ENCODE assay signal across 11 cellular contexts in the genomic region with DNA sequence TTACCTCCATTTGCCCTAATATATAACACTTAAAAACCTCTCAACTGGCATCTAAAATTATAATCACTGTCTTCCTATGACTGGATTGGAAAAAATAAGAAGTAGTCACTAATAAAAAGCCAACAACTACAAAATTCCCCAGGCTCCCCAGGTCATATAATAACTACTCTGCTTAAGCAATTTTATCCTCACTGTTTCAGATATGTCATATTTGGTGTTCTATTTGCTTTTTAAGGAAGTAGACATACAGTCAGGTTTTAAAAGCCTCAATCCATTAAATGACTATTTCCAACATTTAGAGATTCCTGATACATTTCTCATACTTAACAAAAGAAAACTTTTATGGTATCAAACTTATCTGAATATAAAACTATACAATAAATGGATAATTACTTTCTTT. TPM values are rescaled to one million over a fixed set of nuclear protein-coding genes. Genes with fewer than 3 reads are reported as not detected.
DNase-seq lines count a peak whose midpoint lies in the region; ATAC-seq and TF ChIP-seq lines count a peak whose summit lies in the region.
"Had no signal": no experiment of that assay in that cellular context is flagged by ENCODE, and none has a peak within 500 bp of the region (broad histone marks: within the 10 kb centered on the region; RNA-seq: fewer than 3 reads in every experiment).

No MANE protein-coding gene starts in this region.

- H3K36me3 ChIP-seq in Panc1 (ENCODE audit: control insufficient read depth, insufficient read depth, low read length) (peaks cover 12% of the 10 kb centered on the region), fibroblast of lung (ENCODE audit: control insufficient read depth, insufficient read depth, low read length) (no peaks in the 10 kb centered on the region), tibial nerve (peaks cover 0 to 16% (median 0%) of the 10 kb centered on the region in 3 donors)

- no peaks in the 10 kb centered on the region for H3K27me3 ChIP-seq in Panc1 (ENCODE audit: control insufficient read depth, insufficient read depth, low read length)
- no peaks in the 10 kb centered on the region for H3K27me3 ChIP-seq in fibroblast of lung (ENCODE audit: control insufficient read depth, insufficient read depth, low read length)
- H3K27me3 ChIP-seq in tibial nerve: no peaks in the 10 kb centered on the region
- H3K27me3 ChIP-seq: upper lobe of left lung had no signal

- no peak for DNase-seq in stimulated activated naive CD8-positive, alpha-beta T cell treated with anti-CD3 and anti-CD28 coated beads, Interleukin-15, Interleukin-2, amounts not matched to agents 100 U/mL and 50 U/mL, for 24 hours
- DNase-seq in Panc1 (ENCODE audit: low read depth, low spot score) (no peak), fibroblast of lung (ENCODE audit: low read depth in 2 of 2) (no peak), type B pancreatic cell (ENCODE audit: extremely low spot score, unreplicated experiment) (no peak), HuH-7.5 (ENCODE audit: low spot score) (no peak), tibial nerve (ENCODE audit: low spot score in 2 of 2) (no peak)
- DNase-seq in stimulated activated CD4-positive, alpha-beta T cell treated with anti-CD3 and anti-CD28 coated beads, Interleukin-2, amount 100 ng/mL, for 48 hours: no peak
- DNase-seq: activated CD8-positive, alpha-beta memory T cell treated with anti-CD3 and anti-CD28 coated beads, Interleukin-2, amount 50 U/mL, for 4 hours; DMS153; upper lobe of left lung had no signal

- peaks cover 61% of the 10 kb centered on the region for H3K4me1 Mint-ChIP-seq in stimulated activated naive CD8-positive, alpha-beta T cell treated with anti-CD3 and anti-CD28 coated beads, Interleukin-15, Interleukin-2, amounts not matched to agents 100 ng/mL and 50 ng/mL, for 24 hours (ENCODE audit: low read depth)
- peaks cover 34% of the 10 kb centered on the region for H3K4me1 Mint-ChIP-seq in type B pancreatic cell (ENCODE audit: unreplicated experiment)

- H3K27ac Mint-ChIP-seq in stimulated activated naive CD8-positive, alpha-beta T cell treated with anti-CD3 and anti-CD28 coated beads, Interleukin-15, Interleukin-2, amounts not matched to agents 100 ng/mL and 50 ng/mL, for 24 hours: peak overlapping the region; percentile 24
- H3K27ac Mint-ChIP-seq in type B pancreatic cell: no peak overlapping the region

- H3K4me3 ChIP-seq in Panc1 (ENCODE audit: low read depth in 2 of 2, low read length in 2 of 2) (peak overlapping the region in 1 of 2 experiments; percentile 96; a peak in 3 of 4 replicates), fibroblast of lung (replicated peaks in 1 of 4; ENCODE audit: control extremely low read depth in 1 of 4, insufficient read depth in 1 of 4, low read depth in 3 of 4, low read length in 4 of 4) (peak overlapping the region in 3 of 4 experiments; percentile 2 to 78 (median 70)), tibial nerve (no peak overlapping the region)

- H3K36me3 Mint-ChIP-seq in stimulated activated naive CD8-positive, alpha-beta T cell treated with anti-CD3 and anti-CD28 coated beads, Interleukin-15, Interleukin-2, amounts not matched to agents 100 ng/mL and 50 ng/mL, for 24 hours (ENCODE audit: low read depth): peaks cover 21% of the 10 kb centered on the region
- peaks cover 16% of the 10 kb centered on the region for H3K36me3 Mint-ChIP-seq in type B pancreatic cell

- H4K20me1 ChIP-seq in fibroblast of lung (ENCODE audit: control insufficient read depth, extremely low read depth, insufficient read depth, low read length): no peaks in the 10 kb centered on the region

- H3K4me1 ChIP-seq in Panc1 (ENCODE audit: control insufficient read depth, insufficient read depth, low read length) (peaks cover 23% of the 10 kb centered on the region), fibroblast of lung (ENCODE audit: control insufficient read depth, extremely low read depth, insufficient read depth, low read length) (peaks cover 2% of the 10 kb centered on the region), tibial nerve (peaks cover 0 to 60% (median 18%) of the 10 kb centered on the region in 4 donors)

- TSS peak; percentile 76 for BruUV-seq in Panc1 (replicated peaks; lab: Mats Ljungman, UMichigan)

- no peak for ATAC-seq in stimulated activated naive CD8-positive, alpha-beta T cell treated with anti-CD3 and anti-CD28 coated beads, Interleukin-15, Interleukin-2, amounts not matched to agents 100 U/mL and 50 U/mL, for 24 hours
- ATAC-seq in Panc1: no peak

- H3K4me3 Mint-ChIP-seq in stimulated activated naive CD8-positive, alpha-beta T cell treated with anti-CD3 and anti-CD28 coated beads, Interleukin-15, Interleukin-2, amounts not matched to agents 100 ng/mL and 50 ng/mL, for 24 hours: peak overlapping the region; percentile 99
- H3K4me3 Mint-ChIP-seq in type B pancreatic cell: peak overlapping the region; percentile 13

- H3K27me3 Mint-ChIP-seq in stimulated activated naive CD8-positive, alpha-beta T cell treated with anti-CD3 and anti-CD28 coated beads, Interleukin-15, Interleukin-2, amounts not matched to agents 100 ng/mL and 50 ng/mL, for 24 hours: no peaks in the 10 kb centered on the region
- H3K27me3 Mint-ChIP-seq in type B pancreatic cell: no peaks in the 10 kb centered on the region

- H3K9ac ChIP-seq in fibroblast of lung (ENCODE audit: insufficient read depth, low read length): no peak overlapping the region

- TF ChIP-seq EP300 in tibial nerve (IDR thresholded peaks at IDR 0.05): no peak

- TF ChIP-seq POLR2A in tibial nerve (IDR thresholded peaks at IDR 0.05): no peak

- CTCF ChIA-PET in Panc1 (lab: Charles Lee): interaction anchor here (0.5 kb wide), 1 partner anchor 297 kb away, joined by 3 read pairs; no protein-coding TSS in a partner anchor

- no peaks in the 10 kb centered on the region for H3K9me3 Mint-ChIP-seq in stimulated activated naive CD8-positive, alpha-beta T cell treated with anti-CD3 and anti-CD28 coated beads, Interleukin-15, Interleukin-2, amounts not matched to agents 100 ng/mL and 50 ng/mL, for 24 hours
- H3K9me3 Mint-ChIP-seq in type B pancreatic cell: no peaks in the 10 kb centered on the region

- no peak overlapping the region for H2AFZ ChIP-seq in fibroblast of lung (ENCODE audit: low read length)

- no peak for TF ChIP-seq CTCF in Panc1 (IDR thresholded peaks at IDR 0.05)
- no peak for TF ChIP-seq CTCF in fibroblast of lung (conservative IDR thresholded peaks at IDR 0.05 in 1 of 2, IDR thresholded peaks at IDR 0.05 in 1 of 2; ENCODE audit: low read depth in 1 of 2, low read length in 2 of 2)
- TF ChIP-seq CTCF in type B pancreatic cell (conservative IDR thresholded peaks at IDR 0.05): no peak
- TF ChIP-seq CTCF in tibial nerve (IDR thresholded peaks at IDR 0.05): no peak

- H3K79me2 ChIP-seq in fibroblast of lung (ENCODE audit: control insufficient read depth, insufficient read depth, low read length): peaks cover 64% of the 10 kb centered on the region

- intact Hi-C loops in Panc1 (cut with micrococcal nuclease; ENCODE audit: unreplicated experiment): loop anchor here (5.0 kb wide), 1 partner anchor 258 kb away; no protein-coding TSS in a partner anchor

- H3K27ac ChIP-seq in Panc1 (ENCODE audit: low read length) (peak overlapping the region; percentile 96), fibroblast of lung (ENCODE audit: insufficient read depth, low read length) (no peak overlapping the region), tibial nerve (peak overlapping the region in 1 of 4 donors; percentile 96)

- in situ Hi-C loops in Panc1 (cut with HindIII; ENCODE audit: low pct_unique_long_range_greater_than_20kb, low sequenced_read_pairs): no loop called here

- H3K9me3 ChIP-seq in Panc1 (ENCODE audit: control insufficient read depth, insufficient read depth, low read depth, low read length) (no peaks in the 10 kb centered on the region), fibroblast of lung (ENCODE audit: control insufficient read depth, insufficient read depth, low read depth, low read length) (no peaks in the 10 kb centered on the region), tibial nerve (no peaks in the 10 kb centered on the region)
- H3K9me3 ChIP-seq: upper lobe of left lung had no signal

- POLR2A ChIA-PET in Panc1 (lab: Charles Lee): interaction anchor here (0.5 to 0.7 kb wide), 2 partner anchors 12 to 177 kb away, joined by 3 to 4 read pairs; no protein-coding TSS in a partner anchor

- peak overlapping the region; percentile 64 for H3K4me2 ChIP-seq in fibroblast of lung (ENCODE audit: extremely low read depth, insufficient read depth, low read length)

RNA-seq across cellular contexts. Expression of gene H2AZ2, which starts 2.4 kb away (rescaled TPM):
- total RNA-seq in Panc1 (2021; ENCODE audit: unreplicated experiment) (319 TPM), fibroblast of lung (121 and 230 TPM in 2 replicates), type B pancreatic cell (ENCODE audit: low replicate concordance) (116 and 239 TPM in 2 replicates), tibial nerve (100 to 1,000 TPM in 3 of 4 donors, 10 to 100 TPM in 1; 97.5 to 136 (median 126) TPM)
- 304 TPM for polyA plus RNA-seq in Panc1 (2012; ENCODE audit: insufficient read length)
- polyA plus RNA-seq in fibroblast of lung: 170 and 232 TPM in 2 replicates
- polyA plus RNA-seq in fibroblast of lung (2012): 155 and 226 TPM in 2 replicates
- 62.1 and 78.1 TPM in 2 replicates for polyA minus RNA-seq in fibroblast of lung (ENCODE audit: low replicate concordance)

RNA-seq across cellular contexts. Expression of gene PURB, which starts 39.9 kb away (rescaled TPM):
- total RNA-seq in Panc1 (2021; ENCODE audit: unreplicated experiment): 25.2 TPM
- polyA plus RNA-seq in Panc1 (2012; ENCODE audit: insufficient read length): 9.8 TPM
- 15.2 TPM in 2 replicates for total RNA-seq in fibroblast of lung
- polyA plus RNA-seq in fibroblast of lung: 11.0 and 11.1 TPM in 2 replicates
- 15.0 and 16.8 TPM in 2 replicates for polyA plus RNA-seq in fibroblast of lung (2012)
- 4.1 and 4.7 TPM in 2 replicates for polyA minus RNA-seq in fibroblast of lung (ENCODE audit: low replicate concordance)
- total RNA-seq in type B pancreatic cell (ENCODE audit: low replicate concordance): 24.8 and 29.0 TPM in 2 replicates
- total RNA-seq in tibial nerve: 10 to 100 TPM; 20.0 to 26.4 (median 23.3) TPM

RNA-seq across cellular contexts. Expression of gene PPIA, which starts 49.0 kb away (rescaled TPM):
- total RNA-seq in Panc1 (2021; ENCODE audit: unreplicated experiment) (3,706 TPM), fibroblast of lung (940 and 1,161 TPM in 2 replicates), type B pancreatic cell (ENCODE audit: low replicate concordance) (1,428 and 1,469 TPM in 2 replicates), tibial nerve (1,000 to 10,000 TPM in 2 of 4 donors, 100 to 1,000 TPM in 2; 803 to 1,127 (median 967) TPM)
- 2,487 TPM for polyA plus RNA-seq in Panc1 (2012; ENCODE audit: insufficient read length)
- 7,057 and 8,825 TPM in 2 replicates for polyA plus RNA-seq in fibroblast of lung
- polyA plus RNA-seq in fibroblast of lung (2012): 2,753 and 3,748 TPM in 2 replicates
- polyA minus RNA-seq in fibroblast of lung (ENCODE audit: low replicate concordance): 787 and 804 TPM in 2 replicates

Comparison
In these comparisons a context has a peak if more than half of its experiments do, and no peak if none do; other contexts are left out.
1. H3K4me3 ChIP-seq: peak in fibroblast of lung (3 of 4); none in tibial nerve (0 of 4).